7 cellular contexts compared by ENCODE assay signal in the genomic region with DNA sequence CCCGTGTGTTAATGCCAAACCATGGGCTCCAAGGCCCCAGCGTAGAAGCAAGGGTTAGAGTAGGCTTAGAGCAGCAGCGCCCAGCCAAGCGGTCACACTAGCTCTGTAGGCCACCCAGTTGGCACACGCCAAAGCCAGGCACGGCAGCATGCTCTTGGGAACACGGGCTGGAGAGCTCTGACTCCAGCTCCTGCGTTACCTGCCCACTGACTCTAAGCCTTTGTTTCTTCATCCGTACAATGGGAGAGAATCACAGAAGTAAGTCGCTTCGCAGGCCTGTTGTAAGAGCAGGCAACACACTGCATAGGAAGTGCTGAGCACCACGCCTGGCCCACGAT.
"Had no signal": no experiment of that assay in that cellular context is flagged by ENCODE, and none has a peak within 500 bp of the region (broad histone marks: within the 10 kb centered on the region; RNA-seq: fewer than 3 reads in every experiment).

No MANE protein-coding gene starts in this region.

- DNase-seq: H7, HFFc6, KBM-7 had no signal

- H3K4me1 ChIP-seq: HAP-1 had no signal

- H3K9me3 ChIP-seq: HAP-1 had no signal

- H3K27ac ChIP-seq: HL-60 had no signal

- H3K36me3 ChIP-seq: HAP-1 had no signal

- H3K4me3 ChIP-seq: GM23338, HAP-1 had no signal

- ATAC-seq: HCT116 had no signal
